ENCODE assay signal across 28 cellular contexts in genomic region chr7:157072361-157072760, GRCh38.
"Had no signal": no experiment of that assay in that cellular context is flagged by ENCODE, and none has a peak within 500 bp of the region (broad histone marks: within the 10 kb centered on the region; RNA-seq: fewer than 3 reads in every experiment).

No MANE protein-coding gene starts in this region.

- H3K4me1 ChIP-seq: left lung, lower lobe of right lung, neural progenitor cell, prostate gland, tibial nerve, upper lobe of left lung, vagina had no signal

- H3K4me3 ChIP-seq: left lung, lower lobe of right lung, neural progenitor cell, ovary, prostate gland, smooth muscle cell, tibial nerve, upper lobe of left lung, vagina had no signal

- H3K9ac ChIP-seq: neural progenitor cell had no signal

- H3K9me3 ChIP-seq: left lung, lower lobe of right lung, prostate gland, upper lobe of left lung, vagina had no signal

- H3K4me1 Mint-ChIP-seq: immature natural killer cell; mesothelial cell of epicardium; naive B cell; natural killer cell; neural progenitor cell; stimulated activated memory B cell treated with anti-CD40 and anti-IgM and Interleukin-4, amounts not matched to agents 10 μg/mL and 1 μg/mL and 100 μg/mL, for 72 hours; stimulated activated naive CD8-positive, alpha-beta T cell treated with anti-CD3 and anti-CD28 coated beads, Interleukin-15, amount 100 ng/mL, for 72 hours had no signal

- H2AFZ ChIP-seq: neural progenitor cell had no signal

- H3K9me3 Mint-ChIP-seq: natural killer cell had no signal

- H3K27ac ChIP-seq: left lung, lower lobe of right lung, neural progenitor cell, ovary, prostate gland, tibial nerve, upper lobe of left lung, vagina had no signal

- DNase-seq: hypothalamus; immature natural killer cell; left colon; left lung; lower lobe of right lung; mammary epithelial cell; mesenchymal stem cell; naive B cell; natural killer cell; nephron progenitor cell; ovary; retina; right cardiac atrium; stimulated activated CD4-positive, alpha-beta T cell treated with anti-CD3 and anti-CD28 coated beads, Interleukin-1b, Interleukin-23, amount 100 ng/mL, for 48 hours; stimulated activated CD4-positive, alpha-beta T cell treated with anti-CD3 and anti-CD28 coated beads, Interleukin-2, amount 100 ng/mL, for 48 hours; stimulated activated CD4-positive, alpha-beta T cell treated with anti-CD3 and anti-CD28 coated beads, Interleukin-4, amount 100 ng/mL, for 4 hours; stimulated activated CD8-positive, alpha-beta memory T cell treated with anti-CD3 and anti-CD28 coated beads, Interleukin-4, amount 100 ng/mL, for 48 hours; stimulated activated naive CD4-positive, alpha-beta T cell treated with Interleukin-2 at 50 U/mL for 16 hours; stimulated activated naive CD8-positive, alpha-beta T cell treated with anti-CD3 and anti-CD28 coated beads, Interleukin-15, amount 100 ng/mL, for 72 hours; substantia nigra; upper lobe of left lung had no signal

- H3K36me3 ChIP-seq: left lung, lower lobe of right lung, neural progenitor cell, ovary, prostate gland, tibial nerve, upper lobe of left lung, vagina had no signal

- ATAC-seq: left colon; left lung; lower lobe of right lung; natural killer cell; right cardiac atrium; stimulated activated memory B cell treated with anti-CD40 and anti-IgM and Interleukin-4, amounts not matched to agents 10 μg/mL and 1 μg/mL and 100 μg/mL, for 72 hours; stimulated activated naive CD8-positive, alpha-beta T cell treated with anti-CD3 and anti-CD28 coated beads, Interleukin-15, amount 100 ng/mL, for 72 hours had no signal

- H3K27me3 ChIP-seq: ovary, tibial nerve, upper lobe of left lung, vagina had no signal

- H3K4me2 ChIP-seq: neural progenitor cell, smooth muscle cell had no signal

- H3K4me3 Mint-ChIP-seq: immature natural killer cell; mesothelial cell of epicardium; naive B cell; natural killer cell; nephron progenitor cell; neural progenitor cell; stimulated activated memory B cell treated with anti-CD40 and anti-IgM and Interleukin-4, amounts not matched to agents 10 μg/mL and 1 μg/mL and 100 μg/mL, for 72 hours; stimulated activated naive CD8-positive, alpha-beta T cell treated with anti-CD3 and anti-CD28 coated beads, Interleukin-15, amount 100 ng/mL, for 72 hours had no signal

- H3K27ac Mint-ChIP-seq: immature natural killer cell; mesothelial cell of epicardium; naive B cell; natural killer cell; nephron progenitor cell; neural progenitor cell; stimulated activated memory B cell treated with anti-CD40 and anti-IgM and Interleukin-4, amounts not matched to agents 10 μg/mL and 1 μg/mL and 100 μg/mL, for 72 hours; stimulated activated naive CD8-positive, alpha-beta T cell treated with anti-CD3 and anti-CD28 coated beads, Interleukin-15, amount 100 ng/mL, for 72 hours had no signal

- H3K36me3 Mint-ChIP-seq: immature natural killer cell; mesothelial cell of epicardium; naive B cell; natural killer cell; neural progenitor cell; stimulated activated memory B cell treated with anti-CD40 and anti-IgM and Interleukin-4, amounts not matched to agents 10 μg/mL and 1 μg/mL and 100 μg/mL, for 72 hours had no signal
